ENCODE assay signal across 8 cellular contexts in genomic region chr10:17847586-17848296, GRCh38. TPM values are rescaled to one million over a fixed set of nuclear protein-coding genes. Genes with fewer than 3 reads are reported as not detected.
DNase-seq lines count a peak whose midpoint lies in the region; ATAC-seq, FAIRE-seq and TF ChIP-seq lines count a peak whose summit lies in the region.

No MANE protein-coding gene starts in this region.

- DNase-seq in D721Med (ENCODE audit: insufficient read length, low spot score) (no peak), IMR-90 (peak; percentile 34), body of pancreas (no peak), natural killer cell (no peak), activated gamma-delta T cell treated with Interleukin-2 at 50 U/mL for 16 hours (no peak), GM19238 (ENCODE audit: insufficient read length, low spot score) (no peak)

- H2BK5ac ChIP-seq in IMR-90 (ENCODE audit: low read depth, low read length, poor library complexity, severe bottlenecking) = no peak overlapping the region

- no peaks in the 10 kb centered on the region for H3K9me3 Mint-ChIP-seq in natural killer cell

- H3K4me1 ChIP-seq in IMR-90 (ENCODE audit: control insufficient read depth, insufficient read depth, low read length) = no peaks in the 10 kb centered on the region
- H3K4me1 ChIP-seq in body of pancreas = no peaks in the 10 kb centered on the region

- dilution Hi-C loops in IMR-90 (cut with HindIII; ENCODE audit: low sequenced_read_pairs, unreplicated experiment) = no loop called here

- no peak overlapping the region for H2BK120ac ChIP-seq in IMR-90 (ENCODE audit: low read depth, low read length)

- no peak overlapping the region for H3K27ac Mint-ChIP-seq in natural killer cell

- H2AK9ac ChIP-seq in IMR-90 (replicated peaks; ENCODE audit: low read depth, low read length, poor library complexity) = no peak overlapping the region

- no peak overlapping the region for H3K18ac ChIP-seq in IMR-90 (ENCODE audit: low read depth, low read length)

- 70% methylated on average over 2 of the region's 5 CpGs; no CpG with 5 or more reads in 1 of the 2 experiments for WGBS in IMR-90 (ENCODE audit: extremely low coverage in 2 of 2, insufficient read length in 1 of 2), 2 experiments
- 52 to 53% methylated on average over 5 of the region's 5 CpGs for WGBS in body of pancreas, 2 donors

- no peak overlapping the region for H2AK5ac ChIP-seq in IMR-90 (ENCODE audit: low read depth, low read length)

- TF ChIP-seq POLR2A in IMR-90 (IDR thresholded peaks at IDR 0.05; ENCODE audit: low read depth, low read length) (no peak), body of pancreas (IDR thresholded peaks at IDR 0.05) (no peak)

- H3K9ac ChIP-seq in IMR-90 (ENCODE audit: low read depth, low read length) = no peak overlapping the region

- H3K27me3 ChIP-seq in IMR-90 (ENCODE audit: control insufficient read depth, insufficient read depth, low read length) (peaks cover 14% of the 10 kb centered on the region), body of pancreas (no peaks in the 10 kb centered on the region)

- no peak overlapping the region for H3K27ac ChIP-seq in IMR-90 (ENCODE audit: insufficient read depth, low read length)
- H3K27ac ChIP-seq in body of pancreas = no peak overlapping the region

- peak; percentile 69 for TF ChIP-seq RAD21 in IMR-90 (IDR thresholded peaks at IDR 0.05; ENCODE audit: low read length)

- no peak overlapping the region for H3K4me3 Mint-ChIP-seq in natural killer cell

- H3K27me3 Mint-ChIP-seq in natural killer cell (ENCODE audit: low read depth in 2 of 2) = peaks cover 0 to 20% of the 10 kb centered on the region in 2 donors

- H3K4ac ChIP-seq in IMR-90 (ENCODE audit: low read depth, low read length) = no peak overlapping the region

- TF ChIP-seq CTCF in D721Med (IDR thresholded peaks at IDR 0.05; ENCODE audit: insufficient read depth, missing control alignments) (peak; percentile 23), IMR-90 (conservative IDR thresholded peaks at IDR 0.05; ENCODE audit: low read depth, low read length) (peak; percentile 64), body of pancreas (IDR thresholded peaks at IDR 0.05) (peak; percentile 18 to 61 (median 44)), natural killer cell (IDR thresholded peaks at IDR 0.05) (peak; percentile 38)

- H2BK20ac ChIP-seq in IMR-90 (ENCODE audit: low read depth, low read length) = no peak overlapping the region

- in situ Hi-C loops in IMR-90 (cut with MboI; ENCODE audit: low sequenced_read_pairs) = loop anchor here (5.0 kb wide), 1 partner anchor 370 kb away; no protein-coding TSS in a partner anchor

- H3K4me2 ChIP-seq in IMR-90 (ENCODE audit: low read depth, low read length) = no peak overlapping the region

- H4K5ac ChIP-seq in IMR-90 (ENCODE audit: low read depth, low read length) = no peak overlapping the region

- no peaks in the 10 kb centered on the region for H3K9me1 ChIP-seq in IMR-90 (ENCODE audit: insufficient read depth, low read length)

- ATAC-seq in IMR-90 (ENCODE audit: low read depth) (peak; percentile 51), body of pancreas (no peak), natural killer cell (peak in 1 of 3 donors; percentile 36), HG03457 (IDR thresholded peaks at IDR 0.05; ENCODE audit: unreplicated experiment) (no peak), HG03139 (IDR thresholded peaks at IDR 0.05; ENCODE audit: unreplicated experiment) (no peak)

- no peak overlapping the region for H3K56ac ChIP-seq in IMR-90 (ENCODE audit: extremely low read depth, insufficient read depth, low read length)

- POLR2A ChIA-PET in IMR-90 (lab: Charles Lee; ENCODE audit: unreplicated experiment) = no interaction called here

- H3K36me3 Mint-ChIP-seq in natural killer cell = no peaks in the 10 kb centered on the region

- H3K23ac ChIP-seq in IMR-90 (ENCODE audit: low read depth, low read length) = no peak overlapping the region

- peaks cover 0 to 12% of the 10 kb centered on the region in 2 donors for H3K4me1 Mint-ChIP-seq in natural killer cell

- H2AFZ ChIP-seq in IMR-90 (replicated peaks; ENCODE audit: low read length, poor library complexity) = no peak overlapping the region

- no peak overlapping the region for H4K91ac ChIP-seq in IMR-90 (ENCODE audit: insufficient read depth, low read depth, low read length)

- H3K9me3 ChIP-seq in IMR-90 (ENCODE audit: control insufficient read depth, insufficient read depth, low read length) (no peaks in the 10 kb centered on the region), body of pancreas (no peaks in the 10 kb centered on the region)

- intact Hi-C loops in IMR-90 (cut with micrococcal nuclease) (loop anchor here (1.0 to 5.0 kb wide), 5 partner anchors 240 to 465 kb away; no protein-coding TSS in a partner anchor), body of pancreas (cut with DNase I) (no loop called here), natural killer cell (cut with micrococcal nuclease) (loop anchor here (1.0 to 5.0 kb wide), 2 partner anchors 25 to 255 kb away; no protein-coding TSS in a partner anchor)

- no peaks in the 10 kb centered on the region for H4K20me1 ChIP-seq in IMR-90 (ENCODE audit: insufficient read depth, low read length)

- no peak overlapping the region for H2BK15ac ChIP-seq in IMR-90 (ENCODE audit: low read depth, low read length)

- CTCF ChIA-PET in IMR-90 (lab: Yijun Ruan, JAX) = interaction anchor here (0.6 to 4.0 kb wide), 8 partner anchors 9 to 369 kb away, joined by 3 to 20 read pairs (median 3); no protein-coding TSS in a partner anchor

- H3K4me3 ChIP-seq in IMR-90 (ENCODE audit: insufficient read depth, low read depth, low read length) (no peak overlapping the region), body of pancreas (no peak overlapping the region)

- peak; percentile 6 for FAIRE-seq in D721Med (lab: Jason Lieb, UNC)

- H3K79me1 ChIP-seq in IMR-90 (ENCODE audit: low read depth in 1 of 2, low read length in 2 of 2) = no peaks in the 10 kb centered on the region

- H3K14ac ChIP-seq in IMR-90 (replicated peaks; ENCODE audit: low read depth, low read length) = no peak overlapping the region

- no peak overlapping the region for H4K8ac ChIP-seq in IMR-90 (ENCODE audit: low read depth in 2 of 2, low read length in 2 of 2)

- no TSS peak for BruUV-seq in IMR-90 (replicated peaks; lab: Mats Ljungman, UMichigan)

- H3K36me3 ChIP-seq in IMR-90 (ENCODE audit: control insufficient read depth, insufficient read depth, low read length) = no peaks in the 10 kb centered on the region
- H3K36me3 ChIP-seq in body of pancreas (replicated peaks in 1 of 2; ENCODE audit: insufficient read depth in 1 of 2, low read depth in 2 of 2) = no peaks in the 10 kb centered on the region

TF ChIP-seq in IMR-90, 13 proteins besides CTCF, POLR2A, EP300 and RAD21:
- TF ChIP-seq SMC3 (IDR thresholded peaks at IDR 0.05; ENCODE audit: low read depth, low read length) (peak; percentile 79), MAFK (IDR thresholded peaks at IDR 0.05; ENCODE audit: low read depth, low read length) (no peak)

RNA-seq across cellular contexts. Expression of gene MRC1, which starts 38.6 kb away (rescaled TPM):
- total RNA-seq in IMR-90 (2012; rRNA removed) (not detected in 2 replicates), body of pancreas (10 to 100 TPM; 10.2 to 19.5 TPM), natural killer cell (under 1 TPM; 0.05 to 0.18 (median 0.15) TPM)
- polyA plus RNA-seq in IMR-90 (2012; rRNA removed) = not detected in 2 replicates
- not detected in 2 replicates for polyA plus RNA-seq in IMR-90 (2012; cell fraction: cytosol; rRNA removed)
- not detected in 2 replicates for polyA plus RNA-seq in IMR-90 (2012; cell fraction: nucleus; rRNA removed; ENCODE audit: low replicate concordance)

Comparison
In these comparisons a context has a peak if more than half of its experiments do, and no peak if none do; other contexts are left out.
1. RNA of gene MRC1, which starts 38.6 kb away (total RNA-seq): 10.2 to 19.5 TPM in body of pancreas; 0.05 to 0.18 TPM in natural killer cell and not detected in IMR-90; every median in the first group is over 4 times any median in the second.
2. Peak in every context shown above with its lines, with median percentiles within 50 percentile points of each other: CTCF ChIP-seq.